ENCODE assay signal across 23 cellular contexts in the genomic region with DNA sequence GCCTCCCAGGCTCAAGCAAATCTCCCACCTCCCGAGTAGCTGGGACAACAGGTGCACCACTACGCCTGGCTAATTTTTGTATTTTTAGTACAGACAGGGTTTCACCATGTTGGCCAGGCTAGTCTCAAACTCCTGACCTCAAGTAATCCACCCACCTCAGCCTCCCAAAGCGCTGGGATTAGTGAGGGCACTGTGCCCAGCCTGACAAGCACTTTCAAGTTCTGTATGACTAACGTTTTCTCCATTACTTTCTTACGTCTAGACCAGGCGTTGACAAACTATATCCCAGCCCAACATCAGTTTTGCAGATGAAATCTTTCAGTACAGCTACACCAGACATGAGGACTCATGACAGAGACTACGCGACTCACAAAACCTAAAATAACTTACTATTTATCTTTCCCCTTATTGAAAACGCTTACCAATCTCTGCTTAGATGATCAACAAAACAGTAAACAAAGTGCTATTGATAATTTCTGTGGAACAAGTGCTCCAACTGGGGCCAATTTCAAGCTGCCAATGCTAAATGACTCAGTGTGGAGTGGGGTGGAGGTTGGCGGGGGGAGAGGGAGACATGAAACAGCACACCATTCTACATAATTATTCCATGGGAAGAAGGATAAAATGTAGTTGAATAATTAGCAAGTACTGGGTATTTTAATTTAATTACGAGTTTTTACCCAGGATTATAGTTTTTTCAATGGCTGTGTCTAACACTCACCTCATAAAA. TPM values are rescaled to one million over a fixed set of nuclear protein-coding genes. Genes with fewer than 3 reads are reported as not detected.
DNase-seq lines count a peak whose midpoint lies in the region; ATAC-seq and TF ChIP-seq lines count a peak whose summit lies in the region.
"Had no signal": no experiment of that assay in that cellular context is flagged by ENCODE, and none has a peak within 500 bp of the region (broad histone marks: within the 10 kb centered on the region; RNA-seq: fewer than 3 reads in every experiment).

No MANE protein-coding gene starts in this region.

- peak overlapping the region; percentile 21 for H3K27ac Mint-ChIP-seq in stimulated activated effector memory CD8-positive, alpha-beta T cell treated with anti-CD3 and anti-CD28 coated beads, Interleukin-12 subunit alpha, Interleukin-12 subunit beta, amount 100 ng/mL, for 72 hours
- no peak overlapping the region for H3K27ac Mint-ChIP-seq in stimulated activated naive CD8-positive, alpha-beta T cell treated with anti-CD3 and anti-CD28 coated beads, Interleukin-15, amount 100 ng/mL, for 72 hours

- no peak for ATAC-seq in stimulated activated effector memory CD8-positive, alpha-beta T cell treated with anti-CD3 and anti-CD28 coated beads, Interleukin-12 subunit alpha, Interleukin-12 subunit beta, amount 100 ng/mL, for 72 hours
- no peak for ATAC-seq in GM19023 (IDR thresholded peaks at IDR 0.05; ENCODE audit: unreplicated experiment)
- ATAC-seq in stimulated activated naive CD8-positive, alpha-beta T cell treated with anti-CD3 and anti-CD28 coated beads, Interleukin-15, amount 100 ng/mL, for 72 hours: no peak
- ATAC-seq: HCT116 had no signal

- H3K4me3 ChIP-seq in SJCRH30: no peak overlapping the region
- H3K4me3 ChIP-seq in epithelial cell of esophagus (ENCODE audit: low read length): no peak overlapping the region
- H3K4me3 ChIP-seq: cardiac muscle cell, prostate gland, thoracic aorta had no signal

- no peak overlapping the region for H3K4me3 Mint-ChIP-seq in stimulated activated effector memory CD8-positive, alpha-beta T cell treated with anti-CD3 and anti-CD28 coated beads, Interleukin-12 subunit alpha, Interleukin-12 subunit beta, amount 100 ng/mL, for 72 hours
- H3K4me3 Mint-ChIP-seq in stimulated activated naive CD8-positive, alpha-beta T cell treated with anti-CD3 and anti-CD28 coated beads, Interleukin-15, amount 100 ng/mL, for 72 hours: no peak overlapping the region

- H3K27me3 Mint-ChIP-seq in stimulated activated naive CD8-positive, alpha-beta T cell treated with anti-CD3 and anti-CD28 coated beads, Interleukin-15, amount 100 ng/mL, for 72 hours: no peaks in the 10 kb centered on the region

- H3K27ac ChIP-seq in SJCRH30 (peak overlapping the region; percentile 6; the same call in 1 of the 2 replicates), layer of hippocampus (ENCODE audit: low read depth, low read length) (peak overlapping the region; percentile 48)
- H3K27ac ChIP-seq: cardiac muscle cell, prostate gland, thoracic aorta had no signal

- peaks cover 46% of the 10 kb centered on the region for H3K36me3 ChIP-seq in SJCRH30
- H3K36me3 ChIP-seq: prostate gland had no signal

- H3K36me3 Mint-ChIP-seq in stimulated activated effector memory CD8-positive, alpha-beta T cell treated with anti-CD3 and anti-CD28 coated beads, Interleukin-12 subunit alpha, Interleukin-12 subunit beta, amount 100 ng/mL, for 72 hours: peaks cover 68% of the 10 kb centered on the region

- no peaks in the 10 kb centered on the region for H3K9me3 ChIP-seq in SJCRH30 (replicated peaks)
- H3K9me3 ChIP-seq: prostate gland, SK-N-SH, thoracic aorta had no signal

- no peaks in the 10 kb centered on the region for H3K9me3 Mint-ChIP-seq in stimulated activated effector memory CD8-positive, alpha-beta T cell treated with anti-CD3 and anti-CD28 coated beads, Interleukin-12 subunit alpha, Interleukin-12 subunit beta, amount 100 ng/mL, for 72 hours
- no peaks in the 10 kb centered on the region for H3K9me3 Mint-ChIP-seq in stimulated activated naive CD8-positive, alpha-beta T cell treated with anti-CD3 and anti-CD28 coated beads, Interleukin-15, amount 100 ng/mL, for 72 hours

- DNase-seq in SJCRH30 (peak; percentile 85 to 87), epithelial cell of esophagus (ENCODE audit: low read depth) (peak; percentile 2), DMS153 treated with DMSO at 0.1 percent for 48 hours (lab: John Stamatoyannopoulos, UW; ENCODE audit: unreplicated experiment) (no peak)
- DNase-seq in stimulated activated effector memory CD8-positive, alpha-beta T cell treated with anti-CD3 and anti-CD28 coated beads, Interleukin-12 subunit alpha, Interleukin-12 subunit beta, amount 100 ng/mL, for 72 hours (ENCODE audit: low spot score in 2 of 2): no peak
- no peak for DNase-seq in stimulated activated naive CD8-positive, alpha-beta T cell treated with anti-CD3 and anti-CD28 coated beads, Interleukin-15, amount 100 ng/mL, for 72 hours
- DNase-seq: activated CD4-positive, alpha-beta T cell treated with anti-CD3 and anti-CD28 coated beads for 48 hours; activated naive CD4-positive, alpha-beta T cell treated with Interleukin-2 at 50 U/mL for 16 hours; activated T-cell treated with anti-CD3 and anti-CD28 coated beads, Interleukin-2, amount 50 U/mL, for 48 hours; dermis blood vessel endothelial cell; EL; foreskin fibroblast; NCI-H2081 treated with DMSO at 0.1 percent for 48 hours; NCI-H446; NCI-H82; RPMI8226; SK-N-SH; T-helper 2 cell had no signal

- no peaks in the 10 kb centered on the region for H3K4me1 Mint-ChIP-seq in stimulated activated effector memory CD8-positive, alpha-beta T cell treated with anti-CD3 and anti-CD28 coated beads, Interleukin-12 subunit alpha, Interleukin-12 subunit beta, amount 100 ng/mL, for 72 hours
- no peaks in the 10 kb centered on the region for H3K4me1 Mint-ChIP-seq in stimulated activated naive CD8-positive, alpha-beta T cell treated with anti-CD3 and anti-CD28 coated beads, Interleukin-15, amount 100 ng/mL, for 72 hours

- H3K4me1 ChIP-seq in SJCRH30: peaks cover 11% of the 10 kb centered on the region
- H3K4me1 ChIP-seq: prostate gland had no signal

- TF ChIP-seq CTCF in epithelial cell of esophagus (IDR thresholded peaks at IDR 0.05; ENCODE audit: insufficient read depth, low read depth, low read length, missing control alignments): no peak

- H3K27me3 ChIP-seq in SJCRH30 (no peaks in the 10 kb centered on the region), layer of hippocampus (ENCODE audit: control insufficient read depth, insufficient read depth, low read length) (no peaks in the 10 kb centered on the region)
- H3K27me3 ChIP-seq: cardiac muscle cell had no signal

RNA-seq across cellular contexts. Expression of a gene that starts 59.1 kb away (rescaled TPM):
- total RNA-seq in SJCRH30 (2014; rRNA removed; shearing (Covaris generic)): 23.5 and 23.7 TPM in 2 replicates

Comparison
In these comparisons a context has a peak if more than half of its experiments do, and no peak if none do; other contexts are left out.
1. DNase-seq: peak in SJCRH30 (2 of 2) and epithelial cell of esophagus (single experiment); none in stimulated activated effector memory CD8-positive, alpha-beta T cell treated with anti-CD3 and anti-CD28 coated beads, Interleukin-12 subunit alpha, Interleukin-12 subunit beta, amount 100 ng/mL, for 72 hours (0 of 2), stimulated activated naive CD8-positive, alpha-beta T cell treated with anti-CD3 and anti-CD28 coated beads, Interleukin-15, amount 100 ng/mL, for 72 hours (0 of 2) and DMS153 treated with DMSO at 0.1 percent for 48 hours (single experiment).